Comparison of ENCODE assay signal across 1 cellular context in the genomic region with DNA sequence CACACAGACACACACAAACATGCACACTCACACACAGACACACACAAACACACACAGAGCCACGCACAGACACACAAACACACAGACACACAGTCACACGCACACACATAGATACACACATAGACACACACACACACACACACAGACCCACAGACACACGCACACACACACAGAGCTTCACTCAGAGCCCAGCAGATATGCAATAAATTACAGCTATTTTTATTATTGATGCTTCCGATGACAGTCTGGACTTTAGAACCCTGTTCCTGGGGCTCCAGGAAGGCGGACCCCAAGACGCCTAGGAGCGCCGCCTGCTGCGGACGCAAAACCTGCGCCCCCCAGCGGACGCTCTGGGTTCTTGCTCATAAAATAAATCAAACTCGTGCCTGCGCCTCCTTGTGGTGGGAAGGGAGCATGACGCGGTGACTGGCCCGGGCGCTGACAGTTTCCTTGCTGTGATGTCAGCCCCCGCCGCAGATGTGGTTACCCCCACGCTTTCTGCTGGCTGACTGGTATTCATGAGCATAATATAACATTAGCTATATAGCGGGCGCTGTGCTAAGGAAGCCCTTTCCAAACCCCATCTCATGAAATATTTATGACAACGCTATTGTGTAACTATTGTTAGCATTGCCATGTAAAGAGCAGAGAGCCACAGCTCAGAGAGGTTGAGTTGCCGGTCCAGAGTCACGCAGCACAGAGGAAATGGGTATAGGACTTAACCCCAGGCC.
TF ChIP-seq lines count a peak whose summit lies in the region.

No MANE protein-coding gene starts in this region.

TF ChIP-seq in HEK293, 187 proteins besides CTCF, POLR2A, EP300 and RAD21 (continued from another document and continues in another):
- TF ChIP-seq, protein P1, sequence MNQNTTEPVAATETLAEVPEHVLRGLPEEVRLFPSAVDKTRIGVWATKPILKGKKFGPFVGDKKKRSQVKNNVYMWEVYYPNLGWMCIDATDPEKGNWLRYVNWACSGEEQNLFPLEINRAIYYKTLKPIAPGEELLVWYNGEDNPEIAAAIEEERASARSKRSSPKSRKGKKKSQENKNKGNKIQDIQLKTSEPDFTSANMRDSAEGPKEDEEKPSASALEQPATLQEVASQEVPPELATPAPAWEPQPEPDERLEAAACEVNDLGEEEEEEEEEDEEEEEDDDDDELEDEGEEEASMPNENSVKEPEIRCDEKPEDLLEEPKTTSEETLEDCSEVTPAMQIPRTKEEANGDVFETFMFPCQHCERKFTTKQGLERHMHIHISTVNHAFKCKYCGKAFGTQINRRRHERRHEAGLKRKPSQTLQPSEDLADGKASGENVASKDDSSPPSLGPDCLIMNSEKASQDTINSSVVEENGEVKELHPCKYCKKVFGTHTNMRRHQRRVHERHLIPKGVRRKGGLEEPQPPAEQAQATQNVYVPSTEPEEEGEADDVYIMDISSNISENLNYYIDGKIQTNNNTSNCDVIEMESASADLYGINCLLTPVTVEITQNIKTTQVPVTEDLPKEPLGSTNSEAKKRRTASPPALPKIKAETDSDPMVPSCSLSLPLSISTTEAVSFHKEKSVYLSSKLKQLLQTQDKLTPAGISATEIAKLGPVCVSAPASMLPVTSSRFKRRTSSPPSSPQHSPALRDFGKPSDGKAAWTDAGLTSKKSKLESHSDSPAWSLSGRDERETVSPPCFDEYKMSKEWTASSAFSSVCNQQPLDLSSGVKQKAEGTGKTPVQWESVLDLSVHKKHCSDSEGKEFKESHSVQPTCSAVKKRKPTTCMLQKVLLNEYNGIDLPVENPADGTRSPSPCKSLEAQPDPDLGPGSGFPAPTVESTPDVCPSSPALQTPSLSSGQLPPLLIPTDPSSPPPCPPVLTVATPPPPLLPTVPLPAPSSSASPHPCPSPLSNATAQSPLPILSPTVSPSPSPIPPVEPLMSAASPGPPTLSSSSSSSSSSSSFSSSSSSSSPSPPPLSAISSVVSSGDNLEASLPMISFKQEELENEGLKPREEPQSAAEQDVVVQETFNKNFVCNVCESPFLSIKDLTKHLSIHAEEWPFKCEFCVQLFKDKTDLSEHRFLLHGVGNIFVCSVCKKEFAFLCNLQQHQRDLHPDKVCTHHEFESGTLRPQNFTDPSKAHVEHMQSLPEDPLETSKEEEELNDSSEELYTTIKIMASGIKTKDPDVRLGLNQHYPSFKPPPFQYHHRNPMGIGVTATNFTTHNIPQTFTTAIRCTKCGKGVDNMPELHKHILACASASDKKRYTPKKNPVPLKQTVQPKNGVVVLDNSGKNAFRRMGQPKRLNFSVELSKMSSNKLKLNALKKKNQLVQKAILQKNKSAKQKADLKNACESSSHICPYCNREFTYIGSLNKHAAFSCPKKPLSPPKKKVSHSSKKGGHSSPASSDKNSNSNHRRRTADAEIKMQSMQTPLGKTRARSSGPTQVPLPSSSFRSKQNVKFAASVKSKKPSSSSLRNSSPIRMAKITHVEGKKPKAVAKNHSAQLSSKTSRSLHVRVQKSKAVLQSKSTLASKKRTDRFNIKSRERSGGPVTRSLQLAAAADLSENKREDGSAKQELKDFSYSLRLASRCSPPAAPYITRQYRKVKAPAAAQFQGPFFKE (tag by site-specific recombination; IDR thresholded peaks at IDR 0.05; ENCODE audit: borderline replicate concordance) = no peak
- no peak for TF ChIP-seq ZNF146 (tag by site-specific recombination; IDR thresholded peaks at IDR 0.05)
- no peak for TF ChIP-seq ZNF155 (tag by site-specific recombination; IDR thresholded peaks at IDR 0.05)
- TF ChIP-seq, protein P2, sequence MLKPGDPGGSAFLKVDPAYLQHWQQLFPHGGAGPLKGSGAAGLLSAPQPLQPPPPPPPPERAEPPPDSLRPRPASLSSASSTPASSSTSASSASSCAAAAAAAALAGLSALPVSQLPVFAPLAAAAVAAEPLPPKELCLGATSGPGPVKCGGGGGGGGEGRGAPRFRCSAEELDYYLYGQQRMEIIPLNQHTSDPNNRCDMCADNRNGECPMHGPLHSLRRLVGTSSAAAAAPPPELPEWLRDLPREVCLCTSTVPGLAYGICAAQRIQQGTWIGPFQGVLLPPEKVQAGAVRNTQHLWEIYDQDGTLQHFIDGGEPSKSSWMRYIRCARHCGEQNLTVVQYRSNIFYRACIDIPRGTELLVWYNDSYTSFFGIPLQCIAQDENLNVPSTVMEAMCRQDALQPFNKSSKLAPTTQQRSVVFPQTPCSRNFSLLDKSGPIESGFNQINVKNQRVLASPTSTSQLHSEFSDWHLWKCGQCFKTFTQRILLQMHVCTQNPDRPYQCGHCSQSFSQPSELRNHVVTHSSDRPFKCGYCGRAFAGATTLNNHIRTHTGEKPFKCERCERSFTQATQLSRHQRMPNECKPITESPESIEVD (tag by site-specific recombination; IDR thresholded peaks at IDR 0.05) = no peak
- no peak; the same call in 1 of the 2 replicates for TF ChIP-seq SALL2 (tag by site-specific recombination; IDR thresholded peaks at IDR 0.05; ENCODE audit: borderline replicate concordance)
- TF ChIP-seq REPIN1 (tag by site-specific recombination; IDR thresholded peaks at IDR 0.05; ENCODE audit: low read depth) = no peak
- TF ChIP-seq ZNF792 (tag by site-specific recombination; IDR thresholded peaks at IDR 0.05) = no peak
- TF ChIP-seq, protein P3, sequence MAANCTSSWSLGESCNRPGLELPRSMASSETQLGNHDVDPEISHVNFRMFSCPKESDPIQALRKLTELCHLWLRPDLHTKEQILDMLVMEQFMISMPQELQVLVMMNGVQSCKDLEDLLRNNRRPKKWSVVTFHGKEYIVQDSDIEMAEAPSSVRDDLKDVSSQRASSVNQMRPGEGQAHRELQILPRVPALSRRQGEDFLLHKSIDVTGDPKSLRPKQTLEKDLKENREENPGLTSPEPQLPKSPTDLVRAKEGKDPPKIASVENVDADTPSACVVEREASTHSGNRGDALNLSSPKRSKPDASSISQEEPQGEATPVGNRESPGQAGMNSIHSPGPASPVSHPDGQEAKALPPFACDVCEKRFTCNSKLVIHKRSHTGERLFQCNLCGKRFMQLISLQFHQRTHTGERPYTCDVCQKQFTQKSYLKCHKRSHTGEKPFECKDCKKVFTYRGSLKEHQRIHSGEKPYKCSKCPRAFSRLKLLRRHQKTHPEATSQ (tag by site-specific recombination; IDR thresholded peaks at IDR 0.05) = no peak
- TF ChIP-seq HOXA7 (CRISPR knock-in tag; IDR thresholded peaks at IDR 0.05; ENCODE audit: borderline replicate concordance) = no peak
- TF ChIP-seq ZBTB8A (tag by site-specific recombination; IDR thresholded peaks at IDR 0.05) = peak; percentile 55
- TF ChIP-seq, protein P4, sequence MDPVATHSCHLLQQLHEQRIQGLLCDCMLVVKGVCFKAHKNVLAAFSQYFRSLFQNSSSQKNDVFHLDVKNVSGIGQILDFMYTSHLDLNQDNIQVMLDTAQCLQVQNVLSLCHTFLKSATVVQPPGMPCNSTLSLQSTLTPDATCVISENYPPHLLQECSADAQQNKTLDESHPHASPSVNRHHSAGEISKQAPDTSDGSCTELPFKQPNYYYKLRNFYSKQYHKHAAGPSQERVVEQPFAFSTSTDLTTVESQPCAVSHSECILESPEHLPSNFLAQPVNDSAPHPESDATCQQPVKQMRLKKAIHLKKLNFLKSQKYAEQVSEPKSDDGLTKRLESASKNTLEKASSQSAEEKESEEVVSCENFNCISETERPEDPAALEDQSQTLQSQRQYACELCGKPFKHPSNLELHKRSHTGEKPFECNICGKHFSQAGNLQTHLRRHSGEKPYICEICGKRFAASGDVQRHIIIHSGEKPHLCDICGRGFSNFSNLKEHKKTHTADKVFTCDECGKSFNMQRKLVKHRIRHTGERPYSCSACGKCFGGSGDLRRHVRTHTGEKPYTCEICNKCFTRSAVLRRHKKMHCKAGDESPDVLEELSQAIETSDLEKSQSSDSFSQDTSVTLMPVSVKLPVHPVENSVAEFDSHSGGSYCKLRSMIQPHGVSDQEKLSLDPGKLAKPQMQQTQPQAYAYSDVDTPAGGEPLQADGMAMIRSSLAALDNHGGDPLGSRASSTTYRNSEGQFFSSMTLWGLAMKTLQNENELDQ (tag by site-specific recombination; IDR thresholded peaks at IDR 0.05; ENCODE audit: low read depth) = no peak
- TF ChIP-seq ZNF555 (tag by site-specific recombination; conservative IDR thresholded peaks at IDR 0.05) = no peak
- no peak for TF ChIP-seq ZNF707 (tag by site-specific recombination; IDR thresholded peaks at IDR 0.05)
- no peak for TF ChIP-seq ZNF530 (tag by site-specific recombination; IDR thresholded peaks at IDR 0.05; ENCODE audit: low read depth)
- TF ChIP-seq YY1 (tag by site-specific recombination; IDR thresholded peaks at IDR 0.05) = peak; percentile 26; the same call in 1 of the 2 replicates
- no peak for TF ChIP-seq ZNF248 (tag by site-specific recombination; IDR thresholded peaks at IDR 0.05)
- no peak for TF ChIP-seq ZBTB1 (tag by site-specific recombination; IDR thresholded peaks at IDR 0.05)
- no peak for TF ChIP-seq ZNF416 (tag by site-specific recombination; IDR thresholded peaks at IDR 0.05)
- TF ChIP-seq, protein P5, sequence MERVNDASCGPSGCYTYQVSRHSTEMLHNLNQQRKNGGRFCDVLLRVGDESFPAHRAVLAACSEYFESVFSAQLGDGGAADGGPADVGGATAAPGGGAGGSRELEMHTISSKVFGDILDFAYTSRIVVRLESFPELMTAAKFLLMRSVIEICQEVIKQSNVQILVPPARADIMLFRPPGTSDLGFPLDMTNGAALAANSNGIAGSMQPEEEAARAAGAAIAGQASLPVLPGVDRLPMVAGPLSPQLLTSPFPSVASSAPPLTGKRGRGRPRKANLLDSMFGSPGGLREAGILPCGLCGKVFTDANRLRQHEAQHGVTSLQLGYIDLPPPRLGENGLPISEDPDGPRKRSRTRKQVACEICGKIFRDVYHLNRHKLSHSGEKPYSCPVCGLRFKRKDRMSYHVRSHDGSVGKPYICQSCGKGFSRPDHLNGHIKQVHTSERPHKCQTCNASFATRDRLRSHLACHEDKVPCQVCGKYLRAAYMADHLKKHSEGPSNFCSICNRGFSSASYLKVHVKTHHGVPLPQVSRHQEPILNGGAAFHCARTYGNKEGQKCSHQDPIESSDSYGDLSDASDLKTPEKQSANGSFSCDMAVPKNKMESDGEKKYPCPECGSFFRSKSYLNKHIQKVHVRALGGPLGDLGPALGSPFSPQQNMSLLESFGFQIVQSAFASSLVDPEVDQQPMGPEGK (tag by site-specific recombination; IDR thresholded peaks at IDR 0.05) = peak; percentile 56; the same call in 1 of the 2 replicates
- TF ChIP-seq ZNF174 (tag by site-specific recombination; IDR thresholded peaks at IDR 0.05) = no peak
- no peak for TF ChIP-seq ZNF776 (tag by site-specific recombination; IDR thresholded peaks at IDR 0.05; ENCODE audit: borderline replicate concordance)
- peak; percentile 73 for TF ChIP-seq ZNF629 (tag by site-specific recombination; IDR thresholded peaks at IDR 0.05)
- 0 out of 2 replicates have a peak, but pooled peaks have one; percentile 39 for TF ChIP-seq ZNF561 (tag by site-specific recombination; IDR thresholded peaks at IDR 0.05; ENCODE audit: borderline replicate concordance)
- TF ChIP-seq ZNF184 (tag by site-specific recombination; IDR thresholded peaks at IDR 0.05) = peak; percentile 61; the same call in 1 of the 2 replicates
- TF ChIP-seq ZNF341 (tag by site-specific recombination; IDR thresholded peaks at IDR 0.05; ENCODE audit: low read depth) = no peak
- TF ChIP-seq OVOL3 (tag by site-specific recombination; IDR thresholded peaks at IDR 0.05) = no peak
- TF ChIP-seq, protein P6, sequence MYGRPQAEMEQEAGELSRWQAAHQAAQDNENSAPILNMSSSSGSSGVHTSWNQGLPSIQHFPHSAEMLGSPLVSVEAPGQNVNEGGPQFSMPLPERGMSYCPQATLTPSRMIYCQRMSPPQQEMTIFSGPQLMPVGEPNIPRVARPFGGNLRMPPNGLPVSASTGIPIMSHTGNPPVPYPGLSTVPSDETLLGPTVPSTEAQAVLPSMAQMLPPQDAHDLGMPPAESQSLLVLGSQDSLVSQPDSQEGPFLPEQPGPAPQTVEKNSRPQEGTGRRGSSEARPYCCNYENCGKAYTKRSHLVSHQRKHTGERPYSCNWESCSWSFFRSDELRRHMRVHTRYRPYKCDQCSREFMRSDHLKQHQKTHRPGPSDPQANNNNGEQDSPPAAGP (tag by site-specific recombination; IDR thresholded peaks at IDR 0.05) = no peak
- TF ChIP-seq, protein P7, sequence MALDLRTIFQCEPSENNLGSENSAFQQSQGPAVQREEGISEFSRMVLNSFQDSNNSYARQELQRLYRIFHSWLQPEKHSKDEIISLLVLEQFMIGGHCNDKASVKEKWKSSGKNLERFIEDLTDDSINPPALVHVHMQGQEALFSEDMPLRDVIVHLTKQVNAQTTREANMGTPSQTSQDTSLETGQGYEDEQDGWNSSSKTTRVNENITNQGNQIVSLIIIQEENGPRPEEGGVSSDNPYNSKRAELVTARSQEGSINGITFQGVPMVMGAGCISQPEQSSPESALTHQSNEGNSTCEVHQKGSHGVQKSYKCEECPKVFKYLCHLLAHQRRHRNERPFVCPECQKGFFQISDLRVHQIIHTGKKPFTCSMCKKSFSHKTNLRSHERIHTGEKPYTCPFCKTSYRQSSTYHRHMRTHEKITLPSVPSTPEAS (tag by site-specific recombination; IDR thresholded peaks at IDR 0.05) = peak; percentile 96
- TF ChIP-seq ZNF16 (tag by site-specific recombination; IDR thresholded peaks at IDR 0.05; ENCODE audit: low read depth) = no peak
- TF ChIP-seq, protein P8, sequence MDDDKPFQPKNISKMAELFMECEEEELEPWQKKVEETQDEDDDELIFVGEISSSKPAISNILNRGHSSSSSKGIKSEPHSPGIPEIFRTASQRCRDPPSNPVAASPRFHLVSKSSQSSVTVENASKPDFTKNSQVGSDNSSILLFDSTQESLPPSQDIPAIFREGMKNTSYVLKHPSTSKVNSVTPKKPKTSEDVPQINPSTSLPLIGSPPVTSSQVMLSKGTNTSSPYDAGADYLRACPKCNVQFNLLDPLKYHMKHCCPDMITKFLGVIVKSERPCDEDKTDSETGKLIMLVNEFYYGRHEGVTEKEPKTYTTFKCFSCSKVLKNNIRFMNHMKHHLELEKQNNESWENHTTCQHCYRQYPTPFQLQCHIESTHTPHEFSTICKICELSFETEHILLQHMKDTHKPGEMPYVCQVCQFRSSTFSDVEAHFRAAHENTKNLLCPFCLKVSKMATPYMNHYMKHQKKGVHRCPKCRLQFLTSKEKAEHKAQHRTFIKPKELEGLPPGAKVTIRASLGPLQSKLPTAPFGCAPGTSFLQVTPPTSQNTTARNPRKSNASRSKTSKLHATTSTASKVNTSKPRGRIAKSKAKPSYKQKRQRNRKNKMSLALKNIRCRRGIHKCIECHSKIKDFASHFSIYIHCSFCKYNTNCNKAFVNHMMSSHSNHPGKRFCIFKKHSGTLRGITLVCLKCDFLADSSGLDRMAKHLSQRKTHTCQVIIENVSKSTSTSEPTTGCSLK (tag by site-specific recombination; IDR thresholded peaks at IDR 0.05) = no peak
- TF ChIP-seq, protein P9, sequence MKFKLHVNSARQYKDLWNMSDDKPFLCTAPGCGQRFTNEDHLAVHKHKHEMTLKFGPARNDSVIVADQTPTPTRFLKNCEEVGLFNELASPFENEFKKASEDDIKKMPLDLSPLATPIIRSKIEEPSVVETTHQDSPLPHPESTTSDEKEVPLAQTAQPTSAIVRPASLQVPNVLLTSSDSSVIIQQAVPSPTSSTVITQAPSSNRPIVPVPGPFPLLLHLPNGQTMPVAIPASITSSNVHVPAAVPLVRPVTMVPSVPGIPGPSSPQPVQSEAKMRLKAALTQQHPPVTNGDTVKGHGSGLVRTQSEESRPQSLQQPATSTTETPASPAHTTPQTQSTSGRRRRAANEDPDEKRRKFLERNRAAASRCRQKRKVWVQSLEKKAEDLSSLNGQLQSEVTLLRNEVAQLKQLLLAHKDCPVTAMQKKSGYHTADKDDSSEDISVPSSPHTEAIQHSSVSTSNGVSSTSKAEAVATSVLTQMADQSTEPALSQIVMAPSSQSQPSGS (tag by site-specific recombination; IDR thresholded peaks at IDR 0.05; ENCODE audit: low read depth) = peak; percentile 23; the same call in 1 of the 2 replicates
- TF ChIP-seq ZNF768 (tag by site-specific recombination; IDR thresholded peaks at IDR 0.05) = no peak
- TF ChIP-seq ZSCAN16 (tag by site-specific recombination; IDR thresholded peaks at IDR 0.05) = no peak
